1 cellular context compared by ENCODE assay signal in genomic region chr17:8680850-8681174, GRCh38.
TF ChIP-seq lines count a peak whose summit lies in the region.

No MANE protein-coding gene starts in this region.

TF ChIP-seq in SK-N-SH, 30 proteins besides CTCF, POLR2A, EP300 and RAD21 (continued from another document):
- TF ChIP-seq, protein P1, sequence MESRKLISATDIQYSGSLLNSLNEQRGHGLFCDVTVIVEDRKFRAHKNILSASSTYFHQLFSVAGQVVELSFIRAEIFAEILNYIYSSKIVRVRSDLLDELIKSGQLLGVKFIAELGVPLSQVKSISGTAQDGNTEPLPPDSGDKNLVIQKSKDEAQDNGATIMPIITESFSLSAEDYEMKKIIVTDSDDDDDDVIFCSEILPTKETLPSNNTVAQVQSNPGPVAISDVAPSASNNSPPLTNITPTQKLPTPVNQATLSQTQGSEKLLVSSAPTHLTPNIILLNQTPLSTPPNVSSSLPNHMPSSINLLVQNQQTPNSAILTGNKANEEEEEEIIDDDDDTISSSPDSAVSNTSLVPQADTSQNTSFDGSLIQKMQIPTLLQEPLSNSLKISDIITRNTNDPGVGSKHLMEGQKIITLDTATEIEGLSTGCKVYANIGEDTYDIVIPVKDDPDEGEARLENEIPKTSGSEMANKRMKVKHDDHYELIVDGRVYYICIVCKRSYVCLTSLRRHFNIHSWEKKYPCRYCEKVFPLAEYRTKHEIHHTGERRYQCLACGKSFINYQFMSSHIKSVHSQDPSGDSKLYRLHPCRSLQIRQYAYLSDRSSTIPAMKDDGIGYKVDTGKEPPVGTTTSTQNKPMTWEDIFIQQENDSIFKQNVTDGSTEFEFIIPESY (IDR thresholded peaks at IDR 0.05; ENCODE audit: borderline replicate concordance, low read depth) = no peak
- TF ChIP-seq RCOR1 (IDR thresholded peaks at IDR 0.05; ENCODE audit: low read length) = no peak
- TF ChIP-seq USF2 (IDR thresholded peaks at IDR 0.05; ENCODE audit: borderline replicate concordance, low read depth, low read length) = no peak
- TF ChIP-seq MXI1 (IDR thresholded peaks at IDR 0.05; ENCODE audit: low read depth, low read length) = no peak
